Comparison of ENCODE assay signal across 13 cellular contexts in the genomic region with DNA sequence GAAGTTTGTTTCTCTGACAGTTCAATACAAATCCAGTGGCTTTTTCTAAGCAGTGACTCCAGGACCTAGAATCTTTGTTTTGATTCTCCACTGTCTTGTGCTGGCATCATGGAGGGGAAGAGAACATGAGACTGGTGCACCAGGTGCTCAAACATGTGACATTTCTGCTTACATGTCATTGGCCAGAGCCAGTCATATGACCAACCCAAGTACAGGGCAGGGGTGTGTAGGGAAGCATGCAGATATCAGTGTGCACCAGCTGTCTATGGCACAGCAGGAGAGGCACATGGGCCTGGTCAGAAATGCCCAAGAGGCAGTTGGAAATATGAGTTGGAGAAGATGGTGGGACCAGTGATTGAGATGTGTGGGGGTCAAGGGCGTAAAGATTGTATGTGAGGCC.
DNase-seq lines count a peak whose midpoint lies in the region; ATAC-seq and TF ChIP-seq lines count a peak whose summit lies in the region.
"Had no signal": no experiment of that assay in that cellular context is flagged by ENCODE, and none has a peak within 500 bp of the region (broad histone marks: within the 10 kb centered on the region; RNA-seq: fewer than 3 reads in every experiment).

No MANE protein-coding gene starts in this region.

- H3K9me3 ChIP-seq in Karpas-422 (ENCODE audit: low read length) = no peaks in the 10 kb centered on the region
- H3K9me3 ChIP-seq: A549, BE2C, Caco-2 had no signal

- no peak for ATAC-seq in activated CD4-positive, CD25-positive, alpha-beta regulatory T cell treated with anti-CD3 and anti-CD28 coated beads, Interleukin-2, amount 50 U/mL, for 24 hours
- ATAC-seq in left colon = no peak
- ATAC-seq: A549, GM23338 had no signal

- no peak overlapping the region for H3K9ac ChIP-seq in Karpas-422 (ENCODE audit: low read length)

- intact Hi-C loops in dorsolateral prefrontal cortex (cut with DNase I) (no loop called here), left colon (cut with DNase I, micrococcal nuclease) (no loop called here)

- H3K4me3 ChIP-seq in Karpas-422 (ENCODE audit: low read length) (peak overlapping the region; percentile 19; the same call in 1 of the 2 replicates), dorsolateral prefrontal cortex (no peak overlapping the region)
- H3K4me3 ChIP-seq: A549, GM23338 had no signal

- H3K79me2 ChIP-seq in Karpas-422 (ENCODE audit: low read length) = no peaks in the 10 kb centered on the region

- peak overlapping the region; percentile 52 for H3K4me2 ChIP-seq in Karpas-422 (ENCODE audit: low read depth, low read length, poor library complexity, severe bottlenecking)
- H3K4me2 ChIP-seq: A549, GM23338 had no signal

- DNase-seq in Karpas-422 = peak; percentile 56
- peak; percentile 85 for DNase-seq in NCI-H2171 treated with DMSO at 0.1 percent for 48 hours (lab: John Stamatoyannopoulos, UW)
- no peak for DNase-seq in dorsolateral prefrontal cortex
- no peak for DNase-seq in stimulated activated CD4-positive, alpha-beta T cell treated with anti-CD3 and anti-CD28 coated beads, Interleukin-2, amount 100 ng/mL, for 48 hours
- DNase-seq in left colon = no peak
- DNase-seq: BE2C; Caco-2; CD8-positive, alpha-beta memory T cell; H7 had no signal

- no peaks in the 10 kb centered on the region for H3K27me3 ChIP-seq in Karpas-422 (ENCODE audit: low read length)
- no peaks in the 10 kb centered on the region for H3K27me3 ChIP-seq in dorsolateral prefrontal cortex
- H3K27me3 ChIP-seq: BE2C had no signal

- H4K20me1 ChIP-seq in Karpas-422 (ENCODE audit: insufficient read depth, low read depth, low read length) = no peaks in the 10 kb centered on the region

- H3K36me3 ChIP-seq in Karpas-422 (ENCODE audit: insufficient read depth, low read length) = no peaks in the 10 kb centered on the region
- H3K36me3 ChIP-seq: BE2C had no signal

- H3K27ac ChIP-seq in Karpas-422 (ENCODE audit: low read length) = no peak overlapping the region
- H3K27ac ChIP-seq in dorsolateral prefrontal cortex = peak overlapping the region in 55 of 59 donors; percentile 10 to 91 (median 82)
- H3K27ac ChIP-seq: A549, HL-60 had no signal

- H3K9me2 ChIP-seq in Karpas-422 (replicated peaks; ENCODE audit: insufficient read depth, low read length) = no peaks in the 10 kb centered on the region

- H2AFZ ChIP-seq in Karpas-422 (ENCODE audit: low read length) = no peak overlapping the region
- H2AFZ ChIP-seq: GM23338 had no signal

- TF ChIP-seq CTCF in dorsolateral prefrontal cortex (IDR thresholded peaks at IDR 0.05 in 54 of 56, conservative IDR thresholded peaks at IDR 0.05 in 2 of 56; ENCODE audit: low read depth in 1 of 56, partially characterized antibody in 56 of 56) = no peak

- H3K4me1 ChIP-seq in Karpas-422 (ENCODE audit: low read length) = peaks cover 24% of the 10 kb centered on the region
- H3K4me1 ChIP-seq: BE2C, Caco-2 had no signal

Comparison
In these comparisons a context has a peak if more than half of its experiments do, and no peak if none do; other contexts are left out.
1. DNase-seq: peak in Karpas-422 (single experiment) and NCI-H2171 treated with DMSO at 0.1 percent for 48 hours (single experiment); none in dorsolateral prefrontal cortex (0 of 10), stimulated activated CD4-positive, alpha-beta T cell treated with anti-CD3 and anti-CD28 coated beads, Interleukin-2, amount 100 ng/mL, for 48 hours (0 of 2) and left colon (0 of 2).